ENCODE assay signal across 18 cellular contexts in genomic region chr1:185969524-185969991, GRCh38.
DNase-seq lines count a peak whose midpoint lies in the region; ATAC-seq, FAIRE-seq and TF ChIP-seq lines count a peak whose summit lies in the region.
"Had no signal": no experiment of that assay in that cellular context is flagged by ENCODE, and none has a peak within 500 bp of the region (broad histone marks: within the 10 kb centered on the region; RNA-seq: fewer than 3 reads in every experiment).

No MANE protein-coding gene starts in this region.

- H3K9me3 Mint-ChIP-seq in HFFc6 (no peaks in the 10 kb centered on the region), osteocyte (ENCODE audit: unreplicated experiment) (no peaks in the 10 kb centered on the region)
- H3K9me3 Mint-ChIP-seq: activated B cell treated with CpG ODN at 0.5 μM for 24 hours, memory B cell, nephron, T-cell had no signal

- TF ChIP-seq CTCF in AG10803 (conservative IDR thresholded peaks at IDR 0.05; ENCODE audit: low read length) (no peak), HFFc6 (IDR thresholded peaks at IDR 0.05) (no peak), brain microvascular endothelial cell (IDR thresholded peaks at IDR 0.05; ENCODE audit: low read depth, low read length, missing control alignments) (no peak), osteocyte (IDR thresholded peaks at IDR 0.05) (no peak)

- DNase-seq in AG10803 (ENCODE audit: low read depth), result peak; percentile 93
- DNase-seq in HFFc6, result peak; percentile 12
- DNase-seq in brain microvascular endothelial cell, result no peak
- no peak for DNase-seq in osteocyte (ENCODE audit: extremely low spot score, unreplicated experiment)
- DNase-seq in HEK293T (ENCODE audit: extremely low spot score), result no peak
- DNase-seq in frontal cortex (ENCODE audit: low spot score in 2 of 2), result no peak
- no peak for DNase-seq in effector CD8-positive, alpha-beta T cell (lab: John Stamatoyannopoulos, UW)
- DNase-seq: activated B cell treated with CpG ODN at 0.5 μM for 24 hours, Calu3, H7, NCI-H1092, NCI-H82, T-cell had no signal

- H3K27ac Mint-ChIP-seq in HFFc6 (peak overlapping the region; percentile 0), osteocyte (ENCODE audit: unreplicated experiment) (peak overlapping the region; percentile 84)
- H3K27ac Mint-ChIP-seq: activated B cell treated with CpG ODN at 0.5 μM for 24 hours, memory B cell, nephron, T-cell had no signal

- in situ Hi-C loops in brain microvascular endothelial cell (cut with HindIII; ENCODE audit: low pct_ligation_motif_present, low sequenced_read_pairs), result no loop called here

- CTCF ChIA-PET in HEK293T (lab: Yijun Ruan, JAX), result no interaction called here

- no peak overlapping the region for H3K4me3 ChIP-seq in AG10803 (ENCODE audit: low read length)
- H3K4me3 ChIP-seq in brain microvascular endothelial cell (ENCODE audit: low read depth, low read length), result no peak overlapping the region

- H3K27me3 ChIP-seq in brain microvascular endothelial cell (replicated peaks), result no peaks in the 10 kb centered on the region

- H3K4me1 Mint-ChIP-seq in HFFc6 (ENCODE audit: low read depth) (peaks cover 75% of the 10 kb centered on the region), osteocyte (ENCODE audit: unreplicated experiment) (peaks cover 82% of the 10 kb centered on the region)
- H3K4me1 Mint-ChIP-seq: activated B cell treated with CpG ODN at 0.5 μM for 24 hours, T-cell had no signal

- H3K27me3 Mint-ChIP-seq in HFFc6 (ENCODE audit: insufficient read depth), result no peaks in the 10 kb centered on the region
- H3K27me3 Mint-ChIP-seq in osteocyte (ENCODE audit: unreplicated experiment), result no peaks in the 10 kb centered on the region

- no peaks in the 10 kb centered on the region for H3K36me3 ChIP-seq in brain microvascular endothelial cell (replicated peaks)

- H3K36me3 Mint-ChIP-seq in HFFc6 (ENCODE audit: low read depth) (no peaks in the 10 kb centered on the region), osteocyte (ENCODE audit: unreplicated experiment) (peaks cover 6% of the 10 kb centered on the region)
- H3K36me3 Mint-ChIP-seq: memory B cell, T-cell had no signal

- H3K27ac ChIP-seq in brain microvascular endothelial cell, result peak overlapping the region; percentile 58

- FAIRE-seq in frontal cortex (lab: Jason Lieb, UNC), result no peak
- FAIRE-seq: HepG2 had no signal

- POLR2A ChIA-PET in HEK293T (lab: Yijun Ruan, JAX), result no interaction called here

- H3K4me3 Mint-ChIP-seq in HFFc6, result peak overlapping the region; percentile 16
- H3K4me3 Mint-ChIP-seq in osteocyte (ENCODE audit: unreplicated experiment), result peak overlapping the region; percentile 31
- H3K4me3 Mint-ChIP-seq: activated B cell treated with CpG ODN at 0.5 μM for 24 hours, memory B cell, nephron, T-cell had no signal

- no peak for ATAC-seq in GM21526 (IDR thresholded peaks at IDR 0.05; ENCODE audit: low FRiP score, unreplicated experiment)
- ATAC-seq: HepG2, Panc1, T-cell had no signal

TF ChIP-seq in HEK293T, 16 proteins besides CTCF, POLR2A, EP300 and RAD21:
- no peak for TF ChIP-seq LEF1 (IDR thresholded peaks at IDR 0.05; ENCODE audit: borderline replicate concordance)

Comparison
In these comparisons a context has a peak if more than half of its experiments do, and no peak if none do; other contexts are left out.
1. DNase-seq: peak in AG10803 (single experiment) and HFFc6 (single experiment); none in brain microvascular endothelial cell (single experiment), osteocyte (single experiment), HEK293T (single experiment), frontal cortex (0 of 2) and effector CD8-positive, alpha-beta T cell (single experiment).